9 cellular contexts compared by ENCODE assay signal in the genomic region with DNA sequence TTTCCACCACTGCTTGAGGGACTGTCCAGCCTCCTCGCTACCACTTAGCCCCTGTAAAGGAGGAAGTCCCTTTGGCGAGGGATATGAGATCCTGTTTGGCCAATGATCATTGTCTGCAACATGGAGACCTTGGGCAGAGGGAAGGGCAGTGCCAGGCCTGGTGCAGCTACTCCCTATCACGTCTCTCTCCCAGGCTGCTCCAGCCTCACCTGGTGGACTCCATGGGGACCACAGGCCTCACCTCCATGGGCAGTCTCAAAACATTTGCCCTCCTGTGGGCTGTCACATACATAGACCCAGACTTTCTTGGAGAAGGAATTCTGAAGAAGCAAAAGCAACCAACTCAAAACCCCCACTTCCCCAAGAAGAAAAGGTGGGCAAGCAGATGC. TPM values are rescaled to one million over a fixed set of nuclear protein-coding genes. Genes with fewer than 3 reads are reported as not detected.
DNase-seq lines count a peak whose midpoint lies in the region; ATAC-seq and TF ChIP-seq lines count a peak whose summit lies in the region.
"Not testable (repeated sequence)": the region's sequence is repeated elsewhere in the genome, so short reads cannot be mapped to it uniquely, and the experiment has no call there.
"Had no signal": no experiment of that assay in that cellular context is flagged by ENCODE, and none has a peak within 500 bp of the region (broad histone marks: within the 10 kb centered on the region; RNA-seq: fewer than 3 reads in every experiment).

No MANE protein-coding gene starts in this region.

- intact Hi-C loops in activated CD4-positive, alpha-beta memory T cell treated with anti-CD3 and anti-CD28 coated beads for 36 hours (cut with micrococcal nuclease) = loop anchor here (1.0 kb wide), 1 partner anchor 21 kb away; no protein-coding TSS in a partner anchor
- intact Hi-C loops in colonic mucosa (cut with DNase I); tibial artery (cut with DNase I; ENCODE audit: low total_unique reads): not testable (repeated sequence)

- H3K4me1 ChIP-seq in ES-I3 (ENCODE audit: insufficient read depth, low read length); colonic mucosa; tibial artery: not testable (repeated sequence)
- H3K4me1 ChIP-seq in neutrophil (ENCODE audit: control insufficient read depth in 1 of 2, insufficient read depth in 1 of 2, low read depth in 1 of 2, low read length in 1 of 2) = peaks cover 36 to 43% of the 10 kb centered on the region in 2 experiments

- H3K27ac Mint-ChIP-seq in activated CD4-positive, alpha-beta memory T cell treated with anti-CD3 and anti-CD28 coated beads for 36 hours = not testable (repeated sequence)

- DNase-seq in NCI-H69 (lab: John Stamatoyannopoulos, UW) = peak; percentile 45
- not testable (repeated sequence) for DNase-seq in activated CD4-positive, alpha-beta memory T cell treated with anti-CD3 and anti-CD28 coated beads for 36 hours; colonic mucosa; tibial artery

- peaks cover 23% of the 10 kb centered on the region for H3K9me3 Mint-ChIP-seq in activated CD4-positive, alpha-beta memory T cell treated with anti-CD3 and anti-CD28 coated beads for 36 hours

- not testable (repeated sequence) for H3K36me3 ChIP-seq in ES-I3 (ENCODE audit: insufficient read depth, low read length); colonic mucosa; neutrophil; tibial artery

- CTCF ChIA-PET in activated CD4-positive, alpha-beta memory T cell treated with anti-CD3 and anti-CD28 coated beads for 36 hours (lab: Charles Lee) = interaction anchor here (0.7 to 1.0 kb wide), 4 partner anchors 16 to 68 kb away, joined by 3 to 5 read pairs (median 3); a partner anchor contains a TSS

- not testable (repeated sequence) for H3K27me3 Mint-ChIP-seq in activated CD4-positive, alpha-beta memory T cell treated with anti-CD3 and anti-CD28 coated beads for 36 hours

- H3K4me1 Mint-ChIP-seq in activated CD4-positive, alpha-beta memory T cell treated with anti-CD3 and anti-CD28 coated beads for 36 hours (ENCODE audit: low read depth) = not testable (repeated sequence)

- peak; percentile 12 for ATAC-seq in HG02610 (IDR thresholded peaks at IDR 0.05; ENCODE audit: unreplicated experiment)

- not testable (repeated sequence) for H3K9me3 ChIP-seq in ES-I3 (ENCODE audit: control insufficient read depth, insufficient read depth, low read length); colonic mucosa; iPS-18c (ENCODE audit: control insufficient read depth, insufficient read depth, low read length); neutrophil; tibial artery

- peak overlapping the region; percentile 90 for H3K4me3 Mint-ChIP-seq in activated CD4-positive, alpha-beta memory T cell treated with anti-CD3 and anti-CD28 coated beads for 36 hours

- POLR2A ChIA-PET in activated CD4-positive, alpha-beta memory T cell treated with anti-CD3 and anti-CD28 coated beads for 36 hours (lab: Charles Lee) = not testable (repeated sequence)

- not testable (repeated sequence) for TF ChIP-seq CTCF in colonic mucosa (IDR thresholded peaks at IDR 0.05); neutrophil (IDR thresholded peaks at IDR 0.05); tibial artery (IDR thresholded peaks at IDR 0.05)

- peak overlapping the region; percentile 61 for H3K4me3 ChIP-seq in colonic mucosa
- H3K4me3 ChIP-seq in iPS-18c (ENCODE audit: insufficient read depth, low read depth, low read length) = peak overlapping the region; percentile 77; the same call in 1 of the 2 replicates
- peak overlapping the region; percentile 60 to 70 for H3K4me3 ChIP-seq in neutrophil (ENCODE audit: low read depth in 1 of 2, low read length in 1 of 2)
- H3K4me3 ChIP-seq in tibial artery = peak overlapping the region; percentile 52 to 68

- peak overlapping the region; percentile 76; the same call in 1 of the 2 replicates for H3K9ac ChIP-seq in ES-I3 (ENCODE audit: low read depth, low read length)
- H3K9ac ChIP-seq in colonic mucosa (ENCODE audit: low read depth in 2 of 2, low read length in 2 of 2) = not testable (repeated sequence)

- H3K27ac ChIP-seq in colonic mucosa (peak overlapping the region; percentile 96), tibial artery (peak overlapping the region; percentile 82 to 96)
- H3K27ac ChIP-seq in neutrophil = not testable (repeated sequence)

- not testable (repeated sequence) for H3K27me3 ChIP-seq in colonic mucosa, neutrophil, tibial artery

- not testable (repeated sequence) for H3K36me3 Mint-ChIP-seq in activated CD4-positive, alpha-beta memory T cell treated with anti-CD3 and anti-CD28 coated beads for 36 hours

RNA-seq across cellular contexts. Expression of a gene that starts 16.0 kb away (rescaled TPM):
- under 1 TPM; 0.75 to 1.00 TPM for total RNA-seq in activated CD4-positive, alpha-beta memory T cell treated with anti-CD3 and anti-CD28 coated beads for 36 hours
- 1 to 10 TPM in 1 of 2 donors, under 1 TPM in 1; 0.29 to 2.1 TPM for total RNA-seq in colonic mucosa

RNA-seq across cellular contexts. Expression of a gene that starts 35.6 kb away (rescaled TPM):
- total RNA-seq in activated CD4-positive, alpha-beta memory T cell treated with anti-CD3 and anti-CD28 coated beads for 36 hours = not detected
- total RNA-seq in colonic mucosa = under 1 TPM in 1 of 2 donors, not detected in 1; 0.45 TPM
- total RNA-seq: G401 had no signal

RNA-seq across cellular contexts. Expression of a gene that starts 47.1 kb away (rescaled TPM):
- total RNA-seq in activated CD4-positive, alpha-beta memory T cell treated with anti-CD3 and anti-CD28 coated beads for 36 hours = 10 to 100 TPM; 27.6 to 29.6 TPM
- total RNA-seq in colonic mucosa = 10 to 100 TPM; 32.5 to 43.8 TPM

RNA-seq across cellular contexts. Expression of a gene that starts 58.3 kb away (rescaled TPM):
- 100 to 1,000 TPM; 118 to 125 TPM for total RNA-seq in activated CD4-positive, alpha-beta memory T cell treated with anti-CD3 and anti-CD28 coated beads for 36 hours
- 100 to 1,000 TPM; 133 to 173 TPM for total RNA-seq in colonic mucosa
